ENCODE assay signal across 20 cellular contexts in genomic region chr1:229378586-229379442, GRCh38. TPM values are rescaled to one million over a fixed set of nuclear protein-coding genes. Genes with fewer than 3 reads are reported as not detected.
DNase-seq lines count a peak whose midpoint lies in the region; ATAC-seq, FAIRE-seq and TF ChIP-seq lines count a peak whose summit lies in the region.
"Had no signal": no experiment of that assay in that cellular context is flagged by ENCODE, and none has a peak within 500 bp of the region (broad histone marks: within the 10 kb centered on the region; RNA-seq: fewer than 3 reads in every experiment).

No MANE protein-coding gene starts in this region.

- TF ChIP-seq RAD21 in GM12878 (IDR thresholded peaks at IDR 0.05; ENCODE audit: insufficient read depth, low read depth, low read length), result no peak

- no peak overlapping the region for H3K27ac Mint-ChIP-seq in stimulated activated memory B cell treated with anti-CD40 and anti-IgM and Interleukin-4, amounts not matched to agents 10 μg/mL and 1 μg/mL and 100 μg/mL, for 72 hours
- H3K27ac Mint-ChIP-seq: activated naive CD4-positive, alpha-beta T cell treated with anti-CD3 and anti-CD28 coated beads for 36 hours; dendritic cell treated with granulocyte-macrophage colony-stimulating factor and Interleukin-4, amounts not matched to agents 40 ng/mL and 50 ng/mL, for 4 days; naive thymus-derived CD4-positive, alpha-beta T cell had no signal

- RAD21 ChIA-PET in GM12878 (lab: Charles Lee; ENCODE audit: unreplicated experiment), result no interaction called here

- H3K36me3 ChIP-seq in HEK293 (ENCODE audit: control insufficient read depth in 2 of 2, insufficient read depth in 1 of 2, low read length in 2 of 2) (no peaks in the 10 kb centered on the region), GM12878 (ENCODE audit: control insufficient read depth in 2 of 2, insufficient read depth in 2 of 2, low read length in 1 of 2) (no peaks in the 10 kb centered on the region), osteoblast (ENCODE audit: insufficient read depth, low read length) (no peaks in the 10 kb centered on the region)
- H3K36me3 ChIP-seq: esophagus muscularis mucosa, left ventricle myocardium inferior had no signal

- CTCF ChIA-PET in HEK293 (lab: Yijun Ruan, JAX), result no interaction called here
- CTCF ChIA-PET in GM12878 (lab: Yijun Ruan, JAX), result no interaction called here

- H3K9ac ChIP-seq in GM12878 (ENCODE audit: control insufficient read depth, insufficient read depth, low read length), result no peak overlapping the region
- H3K9ac ChIP-seq: KMS-11 had no signal

- intact Hi-C loops in GM12878 (cut with micrococcal nuclease; ENCODE audit: unreplicated experiment), result no loop called here

- no TSS peak for BruUV-seq in GM12878 (replicated peaks; lab: Mats Ljungman, UMichigan)

- in situ Hi-C loops in GM12878 (cut with MboI), result no loop called here

- SMC1A ChIA-PET in GM12878 (lab: Charles Lee; ENCODE audit: uncharacterized antibody, unreplicated experiment), result interaction anchor here (0.6 to 0.7 kb wide), 2 partner anchors 13 to 103 kb away, joined by 3 read pairs; no protein-coding TSS in a partner anchor

- H2AFZ ChIP-seq in GM12878 (ENCODE audit: control insufficient read depth, low read depth, low read length), result no peak overlapping the region
- H2AFZ ChIP-seq in osteoblast (ENCODE audit: low read length), result no peak overlapping the region

- ATAC-seq in GM12878, result peak; percentile 40; the same call in 1 of the 3 replicates
- ATAC-seq in GM21390 (IDR thresholded peaks at IDR 0.05; ENCODE audit: unreplicated experiment), result no peak
- ATAC-seq in stimulated activated memory B cell treated with anti-CD40 and anti-IgM and Interleukin-4, amounts not matched to agents 10 μg/mL and 1 μg/mL and 100 μg/mL, for 72 hours, result no peak
- ATAC-seq: naive thymus-derived CD4-positive, alpha-beta T cell had no signal

- peak; percentile 25; the same call in 1 of the 2 replicates for TF ChIP-seq CTCF in HEK293 (tag by site-specific recombination; IDR thresholded peaks at IDR 0.05)
- no peak for TF ChIP-seq CTCF in GM12878 (IDR thresholded peaks at IDR 0.05 in 2 of 3, conservative IDR thresholded peaks at IDR 0.05 in 1 of 3; ENCODE audit: control insufficient read depth in 2 of 3, extremely low read depth in 1 of 3, insufficient read depth in 1 of 3, low read depth in 3 of 3, low read length in 3 of 3)
- TF ChIP-seq CTCF in osteoblast (IDR thresholded peaks at IDR 0.05; ENCODE audit: extremely low read depth, low read depth, low read length), result no peak

- no peak for TF ChIP-seq POLR2A in GM12878 (IDR thresholded peaks at IDR 0.05; ENCODE audit: low read depth, low read length)

- H3K4me3 ChIP-seq in HEK293 (ENCODE audit: low read depth, low read length) (no peak overlapping the region), GM12878 (no peak overlapping the region), osteoblast (ENCODE audit: insufficient read depth, low read length) (no peak overlapping the region)
- H3K4me3 ChIP-seq: esophagus muscularis mucosa, left ventricle myocardium inferior had no signal

- no peak overlapping the region for H3K4me2 ChIP-seq in GM12878 (ENCODE audit: control insufficient read depth, insufficient read depth)
- no peak overlapping the region for H3K4me2 ChIP-seq in osteoblast (ENCODE audit: insufficient read depth, low read length)
- H3K4me2 ChIP-seq: KMS-11 had no signal

- H3K79me2 ChIP-seq in GM12878 (ENCODE audit: control insufficient read depth, insufficient read depth, low read length) (no peaks in the 10 kb centered on the region), osteoblast (ENCODE audit: insufficient read depth, low read length) (no peaks in the 10 kb centered on the region)

- no peaks in the 10 kb centered on the region for H3K4me1 Mint-ChIP-seq in stimulated activated memory B cell treated with anti-CD40 and anti-IgM and Interleukin-4, amounts not matched to agents 10 μg/mL and 1 μg/mL and 100 μg/mL, for 72 hours
- H3K4me1 Mint-ChIP-seq: naive thymus-derived CD4-positive, alpha-beta T cell had no signal

- POLR2A ChIA-PET in HEK293 (lab: Yijun Ruan, JAX), result no interaction called here
- POLR2A ChIA-PET in GM12878 (lab: Charles Lee), result no interaction called here

- H3K4me1 ChIP-seq in HEK293 (ENCODE audit: control insufficient read depth, insufficient read depth, low read length) (no peaks in the 10 kb centered on the region), GM12878 (ENCODE audit: control insufficient read depth, insufficient read depth, low read length) (no peaks in the 10 kb centered on the region), osteoblast (ENCODE audit: insufficient read depth, low read length) (no peaks in the 10 kb centered on the region)
- H3K4me1 ChIP-seq: Caco-2, esophagus muscularis mucosa, left ventricle myocardium inferior had no signal

- H3K27ac ChIP-seq in HEK293 (ENCODE audit: extremely low read depth, low read depth, low read length) (no peak overlapping the region), GM12878 (ENCODE audit: control insufficient read depth, insufficient read depth) (no peak overlapping the region), osteoblast (ENCODE audit: low read depth, low read length) (no peak overlapping the region)
- H3K27ac ChIP-seq: esophagus muscularis mucosa, KMS-11, left ventricle myocardium inferior had no signal

- 58% methylated on average over 7 of the region's 7 CpGs for WGBS in GM12878 (ENCODE audit: insufficient coverage, insufficient replicate concordance, low lambda C conversion rate, missing lambda C conversion rate)

- H3K27me3 ChIP-seq in GM12878 (replicated peaks in 1 of 2; ENCODE audit: control insufficient read depth in 2 of 2, insufficient read depth in 2 of 2, low read length in 1 of 2) (peaks cover 3 to 10% of the 10 kb centered on the region in 2 experiments; a peak in 3 of 4 replicates), osteoblast (ENCODE audit: insufficient read depth, low read length) (no peaks in the 10 kb centered on the region)

- H3K9me3 ChIP-seq in HEK293 (ENCODE audit: control insufficient read depth, insufficient read depth, low read depth, low read length) (no peaks in the 10 kb centered on the region), GM12878 (replicated peaks; ENCODE audit: control insufficient read depth, insufficient read depth, low read length) (no peaks in the 10 kb centered on the region), osteoblast (ENCODE audit: low read depth, low read length) (no peaks in the 10 kb centered on the region)
- H3K9me3 ChIP-seq: Caco-2, esophagus muscularis mucosa, left ventricle myocardium inferior had no signal

- peaks cover 57% of the 10 kb centered on the region for H3K27me3 Mint-ChIP-seq in stimulated activated memory B cell treated with anti-CD40 and anti-IgM and Interleukin-4, amounts not matched to agents 10 μg/mL and 1 μg/mL and 100 μg/mL, for 72 hours

- no peak for TF ChIP-seq EP300 in GM12878 (IDR thresholded peaks at IDR 0.05; ENCODE audit: borderline replicate concordance in 1 of 2, control insufficient read depth in 1 of 2, low read depth in 2 of 2, low read length in 2 of 2)

- H3K4me3 Mint-ChIP-seq in stimulated activated memory B cell treated with anti-CD40 and anti-IgM and Interleukin-4, amounts not matched to agents 10 μg/mL and 1 μg/mL and 100 μg/mL, for 72 hours, result no peak overlapping the region
- H3K4me3 Mint-ChIP-seq: activated naive CD4-positive, alpha-beta T cell treated with anti-CD3 and anti-CD28 coated beads for 36 hours; dendritic cell treated with granulocyte-macrophage colony-stimulating factor and Interleukin-4, amounts not matched to agents 40 ng/mL and 50 ng/mL, for 4 days; naive thymus-derived CD4-positive, alpha-beta T cell had no signal

- no peaks in the 10 kb centered on the region for H4K20me1 ChIP-seq in GM12878 (ENCODE audit: control insufficient read depth, insufficient read depth)
- H4K20me1 ChIP-seq in osteoblast (ENCODE audit: insufficient read depth, low read length), result no peaks in the 10 kb centered on the region

- peak; percentile 4 for DNase-seq in NCI-H2227 treated with DMSO at 0.1 percent for 48 hours (lab: John Stamatoyannopoulos, UW)
- no peak for DNase-seq in NCI-H2227 (lab: John Stamatoyannopoulos, UW; ENCODE audit: unreplicated experiment)
- no peak for DNase-seq in GM12878 (ENCODE audit: low read depth, low spot score)
- peak; percentile 22 for DNase-seq in osteoblast (ENCODE audit: insufficient read length, low spot score, missing footprints)
- no peak for DNase-seq in cerebellum (ENCODE audit: low spot score)
- DNase-seq: activated naive CD4-positive, alpha-beta T cell treated with anti-CD3 and anti-CD28 coated beads for 36 hours; Caco-2; left ventricle myocardium inferior; naive thymus-derived CD4-positive, alpha-beta T cell; NCI-H1436 treated with DMSO at 0.1 percent for 48 hours; stimulated activated CD4-positive, alpha-beta T cell treated with anti-CD3 and anti-CD28 coated beads, Interleukin-15, amount 100 ng/mL, for 24 hours had no signal

- H3K9me3 Mint-ChIP-seq in stimulated activated memory B cell treated with anti-CD40 and anti-IgM and Interleukin-4, amounts not matched to agents 10 μg/mL and 1 μg/mL and 100 μg/mL, for 72 hours, result no peaks in the 10 kb centered on the region
- H3K9me3 Mint-ChIP-seq: activated naive CD4-positive, alpha-beta T cell treated with anti-CD3 and anti-CD28 coated beads for 36 hours; dendritic cell treated with granulocyte-macrophage colony-stimulating factor and Interleukin-4, amounts not matched to agents 40 ng/mL and 50 ng/mL, for 4 days; naive thymus-derived CD4-positive, alpha-beta T cell had no signal

- no peak for FAIRE-seq in GM12878 (lab: Jason Lieb, UNC)

- H3K36me3 Mint-ChIP-seq in stimulated activated memory B cell treated with anti-CD40 and anti-IgM and Interleukin-4, amounts not matched to agents 10 μg/mL and 1 μg/mL and 100 μg/mL, for 72 hours, result no peaks in the 10 kb centered on the region

RNA-seq across cellular contexts. Expression of gene CCSAP, which starts 36.0 kb away (rescaled TPM):
- 4.1 and 4.4 TPM in 2 replicates for total RNA-seq in GM12878 (2013; cell fraction: nucleolus; rRNA removed)
- total RNA-seq in GM12878 (2014; rRNA removed), result 2.6 and 3.3 TPM in 2 replicates
- total RNA-seq in GM12878 (2014; rRNA removed; fragmentation: Illumina TruSeq; extraction: Trizol), result 3.3 and 3.4 TPM in 2 replicates
- total RNA-seq in GM12878 (2021), result 2.8 and 3.0 TPM in 2 replicates
- 0.89 TPM for polyA plus RNA-seq in GM12878 (2011; ENCODE audit: low read depth)
- polyA plus RNA-seq in GM12878 (2011; rRNA removed), result 3.2 and 5.5 TPM in 2 replicates
- 0.95 and 1.9 TPM in 2 replicates for polyA plus RNA-seq in GM12878 (2011; cell fraction: cytosol; rRNA removed)
- 1.7 and 2.6 TPM in 2 replicates for polyA plus RNA-seq in GM12878 (2011; cell fraction: nucleus; rRNA removed)
- polyA plus RNA-seq in GM12878 (2012), result 1.8 and 2.5 TPM in 2 replicates
- polyA plus RNA-seq in GM12878 (2014; fragmentation: Illumina TruSeq; extraction: Trizol), result 2.9 and 3.5 TPM in 2 replicates
- polyA plus RNA-seq in GM12878 (2014; fragmentation: Nextera tagmentation; extraction: Ambion mirVana), result 1 to 10 TPM in 1 of 2 experiments, under 1 TPM in 1; 0.75 to 1.4 TPM
- 1.2 and 1.8 TPM in 2 replicates for polyA plus RNA-seq in GM12878 (2014; rRNA removed)
- 1 to 10 TPM; 2.8 to 2.9 TPM for polyA plus RNA-seq in GM12878 (2016; fragmentation: Nextera tagmentation; extraction: Ambion mirVana)
- 2.3 and 2.4 TPM in 2 replicates for polyA minus RNA-seq in GM12878 (2011; rRNA and poly(A)+ RNA removed)
- 1.5 and 2.1 TPM in 2 replicates for polyA minus RNA-seq in GM12878 (2011; cell fraction: cytosol; rRNA and poly(A)+ RNA removed)
- 0.77 and 1.5 TPM in 2 replicates for polyA minus RNA-seq in GM12878 (2011; cell fraction: nucleus; rRNA and poly(A)+ RNA removed)
- 9.1 and 9.4 TPM in 2 replicates for total RNA-seq in osteoblast
- total RNA-seq in cerebellum, result 62.5 TPM

RNA-seq across cellular contexts. Expression of gene ACTA1, which starts 55.1 kb away (rescaled TPM):
- not detected in 2 replicates for total RNA-seq in GM12878 (2013; cell fraction: nucleolus; rRNA removed)
- total RNA-seq in GM12878 (2014; rRNA removed) (not detected in 2 replicates), GM12878 (2014; rRNA removed; fragmentation: Illumina TruSeq; extraction: Trizol) (not detected in 2 replicates), GM12878 (2021) (not detected in 2 replicates), osteoblast (not detected in 2 replicates), cerebellum (2.1 TPM)
- polyA plus RNA-seq in GM12878 (2011; ENCODE audit: low read depth), result not detected
- polyA plus RNA-seq in GM12878 (2011; rRNA removed) (0.05 TPM in 1 of 2 replicates, not detected in the other), GM12878 (2014; fragmentation: Illumina TruSeq; extraction: Trizol) (not detected in 2 replicates), GM12878 (2014; fragmentation: Nextera tagmentation; extraction: Ambion mirVana) (not detected), GM12878 (2014; rRNA removed) (0.35 TPM in 1 of 2 replicates, not detected in the other), GM12878 (2016; fragmentation: Nextera tagmentation; extraction: Ambion mirVana) (under 1 TPM in 1 of 2 experiments, not detected in 1; 0.12 TPM)
- 0.10 and 0.12 TPM in 2 replicates for polyA plus RNA-seq in GM12878 (2011; cell fraction: cytosol; rRNA removed)
- polyA plus RNA-seq in GM12878 (2011; cell fraction: nucleus; rRNA removed), result 0.36 and 0.80 TPM in 2 replicates
- not detected in 2 replicates for polyA plus RNA-seq in GM12878 (2012)
- polyA minus RNA-seq in GM12878 (2011; rRNA and poly(A)+ RNA removed), result 0.15 TPM in 1 of 2 replicates, not detected in the other
- not detected in 2 replicates for polyA minus RNA-seq in GM12878 (2011; cell fraction: cytosol; rRNA and poly(A)+ RNA removed)
- not detected in 2 replicates for polyA minus RNA-seq in GM12878 (2011; cell fraction: nucleus; rRNA and poly(A)+ RNA removed)
- total RNA-seq: activated naive CD4-positive, alpha-beta T cell treated with anti-CD3 and anti-CD28 coated beads for 36 hours; naive thymus-derived CD4-positive, alpha-beta T cell; NCI-H460; pulmonary artery endothelial cell; RPMI7951 had no signal
- polyA plus RNA-seq: naive thymus-derived CD4-positive, alpha-beta T cell had no signal

Comparison
In these comparisons a context has a peak if more than half of its experiments do, and no peak if none do; other contexts are left out.
1. DNase-seq: peak in NCI-H2227 treated with DMSO at 0.1 percent for 48 hours (single experiment) and osteoblast (single experiment); none in NCI-H2227 (single experiment), GM12878 (single experiment) and cerebellum (single experiment).